ENCODE assay signal across 21 cellular contexts in the genomic region with DNA sequence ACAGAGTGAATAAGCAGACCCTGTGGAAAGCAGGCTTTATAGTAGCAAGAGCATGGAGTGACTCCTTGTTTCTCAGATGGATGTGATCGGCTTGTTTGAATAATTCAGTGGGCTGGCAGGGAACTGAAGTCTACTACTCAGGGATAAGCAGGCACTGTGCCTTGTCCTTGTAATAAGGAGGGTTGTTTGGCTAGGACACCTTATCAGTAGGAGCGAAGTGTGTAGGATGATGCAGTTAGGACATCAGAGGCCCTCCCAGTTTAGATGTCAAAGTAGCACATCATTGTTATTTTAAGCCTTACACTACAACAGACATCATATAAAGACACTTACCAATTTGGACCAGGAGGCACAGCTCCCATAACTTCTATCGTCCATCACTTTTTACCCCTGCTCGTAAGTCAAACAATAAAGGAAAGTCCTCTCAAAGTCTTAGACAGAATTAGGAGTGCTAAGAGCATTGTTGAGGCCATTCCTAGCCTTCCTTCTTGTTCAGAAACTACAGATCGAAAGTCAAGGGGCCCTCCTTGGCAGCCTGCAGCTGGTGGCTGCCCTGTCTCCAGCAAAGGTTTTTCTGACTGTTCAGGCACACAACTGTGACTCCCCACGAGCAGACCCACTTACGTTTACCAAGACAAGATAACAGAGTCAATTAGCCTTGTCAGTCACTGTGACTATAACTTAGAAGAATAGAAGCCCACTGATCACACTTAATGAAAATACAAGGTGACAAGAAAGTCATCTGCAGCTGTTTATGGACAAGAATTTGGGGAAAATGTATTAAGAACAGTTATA.
DNase-seq lines count a peak whose midpoint lies in the region; ATAC-seq, FAIRE-seq and TF ChIP-seq lines count a peak whose summit lies in the region.
"Had no signal": no experiment of that assay in that cellular context is flagged by ENCODE, and none has a peak within 500 bp of the region (broad histone marks: within the 10 kb centered on the region; RNA-seq: fewer than 3 reads in every experiment).

No MANE protein-coding gene starts in this region.

- H3K27ac ChIP-seq in SK-N-MC (peak overlapping the region; percentile 8; the same call in 1 of the 2 replicates), heart left ventricle (peak overlapping the region in 2 of 12 donors; percentile 21 to 50), kidney (ENCODE audit: low read depth in 2 of 2, low read length in 2 of 2) (no peak overlapping the region)
- H3K27ac ChIP-seq: A549, PC-9, RWPE1 had no signal

- peak; percentile 33 for DNase-seq in BE2C
- DNase-seq in HTR-8/SVneo (ENCODE audit: insufficient read length, low spot score), result no peak
- DNase-seq in SK-N-MC (ENCODE audit: low read depth, low spot score), result no peak
- DNase-seq in heart left ventricle, result no peak
- DNase-seq in stimulated activated naive CD8-positive, alpha-beta T cell treated with anti-CD3 and anti-CD28 coated beads, Interleukin-15, Interleukin-2, amounts not matched to agents 100 U/mL and 50 U/mL, for 24 hours, result no peak
- DNase-seq in NCI-H82 treated with DMSO at 0.1 percent for 48 hours (lab: John Stamatoyannopoulos, UW; ENCODE audit: unreplicated experiment), result no peak
- no peak for DNase-seq in kidney
- DNase-seq: DMS53, KG1, NCI-H1105 treated with DMSO at 0.1 percent for 48 hours, NCI-H1694 treated with DMSO at 0.1 percent for 48 hours, NCI-H2081 treated with DMSO at 0.1 percent for 48 hours, NCI-H2171 treated with DMSO at 0.1 percent for 48 hours, NCI-H524 treated with DMSO at 0.1 percent for 48 hours, NCI-H82, PC-9 had no signal

- intact Hi-C loops in heart left ventricle (cut with DNase I), result loop anchor here in 1 of 10 donors (5.0 kb wide), 1 partner anchor 209 kb away; no protein-coding TSS in a partner anchor
- intact Hi-C loops in kidney (cut with DNase I), result no loop called here

- H3K27me3 ChIP-seq in BE2C (no peaks in the 10 kb centered on the region), heart left ventricle (no peaks in the 10 kb centered on the region)

- TF ChIP-seq CTCF in BE2C (IDR thresholded peaks at IDR 0.05; ENCODE audit: low read depth, low read length) (no peak), heart left ventricle (IDR thresholded peaks at IDR 0.05) (no peak), kidney (IDR thresholded peaks at IDR 0.05; ENCODE audit: borderline replicate concordance, extremely low read depth, insufficient read depth) (no peak)

- WGBS in heart left ventricle, 4 donors, result 70 to 71% (median 70%) methylated on average over 7 of the region's 7 CpGs

- H3K4me1 ChIP-seq in BE2C, result peaks cover 12% of the 10 kb centered on the region
- peaks cover 0 to 15% (median 3%) of the 10 kb centered on the region in 12 donors for H3K4me1 ChIP-seq in heart left ventricle
- peaks cover 0 to 2% of the 10 kb centered on the region in 2 donors for H3K4me1 ChIP-seq in kidney (ENCODE audit: control insufficient read depth in 1 of 2, insufficient read depth in 1 of 2, low read depth in 1 of 2, low read length in 2 of 2)
- H3K4me1 ChIP-seq: A549 had no signal

- H3K36me3 ChIP-seq in BE2C, result no peaks in the 10 kb centered on the region
- no peaks in the 10 kb centered on the region; the same call in 1 of the 2 replicates for H3K36me3 ChIP-seq in SK-N-MC (ENCODE audit: insufficient read depth, low read length)
- H3K36me3 ChIP-seq in heart left ventricle, result no peaks in the 10 kb centered on the region
- H3K36me3 ChIP-seq in kidney (ENCODE audit: control insufficient read depth in 1 of 2, insufficient read depth in 2 of 2, low read length in 2 of 2), result no peaks in the 10 kb centered on the region

- FAIRE-seq in HTR-8/SVneo (lab: Jason Lieb, UNC) (peak; percentile 83), kidney (lab: Jason Lieb, UNC) (no peak)
- FAIRE-seq: A549, D721Med, HepG2 had no signal

- no peak overlapping the region for H3K4me3 ChIP-seq in BE2C (ENCODE audit: low read depth, low read length)
- H3K4me3 ChIP-seq in SK-N-MC, result no peak overlapping the region
- H3K4me3 ChIP-seq in heart left ventricle, result no peak overlapping the region
- no peak overlapping the region for H3K4me3 ChIP-seq in kidney (ENCODE audit: low read length in 2 of 2)
- H3K4me3 ChIP-seq: A549, PC-9 had no signal

- H3K9me3 ChIP-seq in BE2C (no peaks in the 10 kb centered on the region), SK-N-MC (ENCODE audit: low read depth, low read length) (no peaks in the 10 kb centered on the region), heart left ventricle (no peaks in the 10 kb centered on the region), kidney (ENCODE audit: control insufficient read depth in 1 of 2, low read length in 2 of 2) (no peaks in the 10 kb centered on the region)
- H3K9me3 ChIP-seq: A549 had no signal

- ATAC-seq in heart left ventricle (peak; percentile 83 to 96 (median 89)), HG02852 (IDR thresholded peaks at IDR 0.05; ENCODE audit: unreplicated experiment) (no peak)
- ATAC-seq in stimulated activated naive CD8-positive, alpha-beta T cell treated with anti-CD3 and anti-CD28 coated beads, Interleukin-15, Interleukin-2, amounts not matched to agents 100 U/mL and 50 U/mL, for 24 hours, result no peak
- ATAC-seq: A549, HepG2 had no signal

- TF ChIP-seq POLR2A in heart left ventricle (IDR thresholded peaks at IDR 0.05), result no peak

- H3K9ac ChIP-seq in SK-N-MC (ENCODE audit: insufficient read length) (no peak overlapping the region), kidney (ENCODE audit: low read length in 2 of 2) (no peak overlapping the region)

Comparison
In these comparisons a context has a peak if more than half of its experiments do, and no peak if none do; other contexts are left out.
1. ATAC-seq: peak in heart left ventricle (4 of 4); none in HG02852 (single experiment) and stimulated activated naive CD8-positive, alpha-beta T cell treated with anti-CD3 and anti-CD28 coated beads, Interleukin-15, Interleukin-2, amounts not matched to agents 100 U/mL and 50 U/mL, for 24 hours (single experiment).